Comparison of ENCODE assay signal across 24 cellular contexts in genomic region chr1:68481041-68481440, GRCh38. TPM values are rescaled to one million over a fixed set of nuclear protein-coding genes. Genes with fewer than 3 reads are reported as not detected.
DNase-seq lines count a peak whose midpoint lies in the region; ATAC-seq, FAIRE-seq and TF ChIP-seq lines count a peak whose summit lies in the region.
"Had no signal": no experiment of that assay in that cellular context is flagged by ENCODE, and none has a peak within 500 bp of the region (broad histone marks: within the 10 kb centered on the region; RNA-seq: fewer than 3 reads in every experiment).

No MANE protein-coding gene starts in this region.

- H3K4me1 ChIP-seq in astrocyte (ENCODE audit: insufficient read depth, low read length) (no peaks in the 10 kb centered on the region), left ventricle myocardium inferior (no peaks in the 10 kb centered on the region)
- H3K4me1 ChIP-seq: BLaER1, Caco-2 had no signal

- H3K36me3 ChIP-seq in MG63: peaks cover 89% of the 10 kb centered on the region
- H3K36me3 ChIP-seq in astrocyte (ENCODE audit: insufficient read depth, low read length): peaks cover 14% of the 10 kb centered on the region
- no peaks in the 10 kb centered on the region for H3K36me3 ChIP-seq in left ventricle myocardium inferior

- no peaks in the 10 kb centered on the region for H3K79me2 ChIP-seq in astrocyte (ENCODE audit: insufficient read depth, low read length)

- H3K36me3 Mint-ChIP-seq in astrocyte (ENCODE audit: low read depth, unreplicated experiment): no peaks in the 10 kb centered on the region

- intact Hi-C loops in left ventricle myocardium inferior (cut with micrococcal nuclease): no loop called here

- H3K27ac ChIP-seq in astrocyte (ENCODE audit: low read depth, low read length): no peak overlapping the region
- H3K27ac ChIP-seq in left ventricle myocardium inferior (replicated peaks): no peak overlapping the region
- H3K27ac ChIP-seq: BLaER1, GM23248 had no signal

- H3K27me3 ChIP-seq in MG63 (no peaks in the 10 kb centered on the region), astrocyte (ENCODE audit: insufficient read depth, low read length) (no peaks in the 10 kb centered on the region), left ventricle myocardium inferior (ENCODE audit: low read depth) (no peaks in the 10 kb centered on the region)
- H3K27me3 ChIP-seq: BLaER1 had no signal

- no peaks in the 10 kb centered on the region for H3K27me3 Mint-ChIP-seq in astrocyte (ENCODE audit: low read depth, unreplicated experiment)
- H3K27me3 Mint-ChIP-seq: CD4-positive, alpha-beta T cell had no signal

- H3K9me3 Mint-ChIP-seq in astrocyte (ENCODE audit: unreplicated experiment): no peaks in the 10 kb centered on the region
- H3K9me3 Mint-ChIP-seq: CD4-positive, alpha-beta T cell had no signal

- no peaks in the 10 kb centered on the region for H3K4me1 Mint-ChIP-seq in astrocyte (ENCODE audit: low read depth, unreplicated experiment)

- peak overlapping the region; percentile 2 for H2AFZ ChIP-seq in astrocyte (ENCODE audit: low read depth, low read length)
- H2AFZ ChIP-seq: GM23248 had no signal

- no peak overlapping the region for H3K4me2 ChIP-seq in astrocyte (ENCODE audit: low read length)
- H3K4me2 ChIP-seq: BLaER1 had no signal

- ATAC-seq in GM18498 (IDR thresholded peaks at IDR 0.05; ENCODE audit: unreplicated experiment): no peak
- ATAC-seq: Right ventricle myocardium inferior had no signal

- H3K4me3 Mint-ChIP-seq in astrocyte (ENCODE audit: unreplicated experiment): no peak overlapping the region
- H3K4me3 Mint-ChIP-seq: CD4-positive, alpha-beta T cell had no signal

- no peak overlapping the region for H3K4me3 ChIP-seq in MG63
- no peak overlapping the region for H3K4me3 ChIP-seq in astrocyte (ENCODE audit: insufficient read depth, low read depth, low read length)
- no peak overlapping the region for H3K4me3 ChIP-seq in left ventricle myocardium inferior
- H3K4me3 ChIP-seq: BLaER1, GM23248 had no signal

- H4K20me1 ChIP-seq in astrocyte (ENCODE audit: insufficient read depth, low read length): no peaks in the 10 kb centered on the region
- H4K20me1 ChIP-seq: BLaER1 had no signal

- H3K9ac ChIP-seq in astrocyte (ENCODE audit: low read length): no peak overlapping the region
- H3K9ac ChIP-seq: BLaER1, GM23248 had no signal

- no peak for TF ChIP-seq CTCF in astrocyte (IDR thresholded peaks at IDR 0.05; ENCODE audit: insufficient read depth, low read depth, low read length)
- TF ChIP-seq CTCF in left ventricle myocardium inferior (IDR thresholded peaks at IDR 0.05; ENCODE audit: borderline replicate concordance): no peak

- no peaks in the 10 kb centered on the region for H3K9me3 ChIP-seq in MG63
- H3K9me3 ChIP-seq in astrocyte (ENCODE audit: insufficient read depth, low read depth, low read length): no peaks in the 10 kb centered on the region
- no peaks in the 10 kb centered on the region for H3K9me3 ChIP-seq in left ventricle myocardium inferior (replicated peaks)
- H3K9me3 ChIP-seq: BLaER1, Caco-2 had no signal

- DNase-seq in MG63 (peak; percentile 8), astrocyte (ENCODE audit: low read depth) (no peak), iris pigment epithelial cell (ENCODE audit: low read depth) (peak; percentile 15), left ventricle myocardium inferior (no peak), NCI-H1048 (lab: John Stamatoyannopoulos, UW) (no peak), ecto neural progenitor cell (ENCODE audit: low spot score) (no peak)
- DNase-seq: Caco-2; CD4-positive, alpha-beta T cell; DMS 273 treated with DMSO at 0.1 percent for 48 hours; DMS79 treated with DMSO at 0.1 percent for 48 hours; GM23248; HCEC 1CT; KG1; NCI-H1417; NCI-H1694 treated with DMSO at 0.1 percent for 48 hours; NCI-H2081 treated with DMSO at 0.1 percent for 48 hours; NCI-H2171 treated with DMSO at 0.1 percent for 48 hours had no signal

- no peak overlapping the region for H3K27ac Mint-ChIP-seq in astrocyte (ENCODE audit: unreplicated experiment)
- H3K27ac Mint-ChIP-seq: CD4-positive, alpha-beta T cell had no signal

- FAIRE-seq in astrocyte (lab: Jason Lieb, UNC): no peak

RNA-seq across cellular contexts. Expression of gene DEPDC1, which starts 15.8 kb away (rescaled TPM):
- 36.5 and 47.4 TPM in 2 replicates for total RNA-seq in MG63 (2014; rRNA removed; shearing (Covaris generic); ENCODE audit: low replicate concordance)
- total RNA-seq in astrocyte (2.0 and 2.6 TPM in 2 replicates), left ventricle myocardium inferior (0.27 TPM)
- total RNA-seq: CD4-positive, alpha-beta T cell had no signal

RNA-seq across cellular contexts. Expression of gene RPE65, which starts 31.3 kb away (rescaled TPM):
- total RNA-seq in MG63 (2014; rRNA removed; shearing (Covaris generic); ENCODE audit: low replicate concordance): not detected in 2 replicates
- total RNA-seq in astrocyte: 0.27 and 0.91 TPM in 2 replicates
- total RNA-seq in left ventricle myocardium inferior: not detected
- total RNA-seq: A673; Caco-2; CD4-positive, alpha-beta T cell; GM23248; HT1080; OCI-LY7; Right ventricle myocardium inferior; SK-MEL-5 had no signal

Comparison
In these comparisons a context has a peak if more than half of its experiments do, and no peak if none do; other contexts are left out.
1. DNase-seq: peak in MG63 (single experiment) and iris pigment epithelial cell (single experiment); none in astrocyte (single experiment), left ventricle myocardium inferior (single experiment), NCI-H1048 (single experiment) and ecto neural progenitor cell (single experiment).
2. RNA of gene DEPDC1, which starts 15.8 kb away (total RNA-seq): 36.5 to 47.4 TPM in MG63; 2.0 to 2.6 TPM in astrocyte and 0.27 TPM in left ventricle myocardium inferior (single experiment); every median in the first group is over 10 times any median in the second.